ENCODE assay signal across 21 cellular contexts in the genomic region with DNA sequence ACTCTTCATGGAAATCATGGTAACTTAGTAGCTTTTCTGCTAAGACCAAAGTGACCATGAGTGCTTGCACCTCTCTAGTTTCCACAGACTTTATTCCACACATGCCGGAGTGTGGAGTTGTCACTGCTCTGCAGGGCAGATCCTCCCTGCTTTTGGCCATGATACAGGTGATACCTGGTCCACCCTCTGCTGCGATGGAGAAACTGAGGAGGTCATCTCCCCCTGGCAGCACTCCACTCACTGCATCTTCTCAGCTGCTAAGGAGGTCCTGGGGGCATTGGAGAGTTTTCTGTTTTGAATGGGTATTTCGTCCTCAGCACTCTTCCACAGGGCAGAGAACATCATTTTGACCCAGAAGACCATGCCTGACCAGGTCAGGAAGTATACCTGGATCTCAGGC. TPM values are rescaled to one million over a fixed set of nuclear protein-coding genes. Genes with fewer than 3 reads are reported as not detected.
"Had no signal": no experiment of that assay in that cellular context is flagged by ENCODE, and none has a peak within 500 bp of the region (broad histone marks: within the 10 kb centered on the region; RNA-seq: fewer than 3 reads in every experiment).

No MANE protein-coding gene starts in this region.

- H3K4me1 ChIP-seq: pancreas, right lobe of liver had no signal

- H3K27me3 Mint-ChIP-seq: dendritic cell treated with granulocyte-macrophage colony-stimulating factor and Interleukin-4, amounts not matched to agents 40 ng/mL and 50 ng/mL, for 4 days; effector memory CD8-positive, alpha-beta T cell; naive thymus-derived CD8-positive, alpha-beta T cell; stimulated activated naive CD8-positive, alpha-beta T cell treated with anti-CD3 and anti-CD28 coated beads, Interleukin-15, Interleukin-2, amounts not matched to agents 100 ng/mL and 50 ng/mL, for 24 hours had no signal

- H3K4me3 ChIP-seq: hepatocyte, mucosa of descending colon, pancreas, prostate gland, right lobe of liver, tibial artery, upper lobe of left lung, uterus had no signal

- H3K27ac ChIP-seq: hepatocyte, pancreas, prostate gland, right lobe of liver, tibial artery, upper lobe of left lung, uterus had no signal

- H3K27me3 ChIP-seq: hepatocyte, pancreas, right lobe of liver, tibial artery, upper lobe of left lung, uterus had no signal

- H3K9me3 ChIP-seq: mucosa of descending colon, pancreas, prostate gland, right lobe of liver, tibial artery, upper lobe of left lung, uterus had no signal

- H3K36me3 ChIP-seq: uterus had no signal

- H3K4me3 Mint-ChIP-seq: dendritic cell treated with granulocyte-macrophage colony-stimulating factor and Interleukin-4, amounts not matched to agents 40 ng/mL and 50 ng/mL, for 4 days; effector memory CD8-positive, alpha-beta T cell; naive thymus-derived CD8-positive, alpha-beta T cell; neural crest cell; stimulated activated effector memory CD8-positive, alpha-beta T cell treated with anti-CD3 and anti-CD28 coated beads, Interleukin-12 subunit alpha, Interleukin-12 subunit beta, amount 100 ng/mL, for 72 hours; stimulated activated naive CD8-positive, alpha-beta T cell treated with anti-CD3 and anti-CD28 coated beads, Interleukin-15, Interleukin-2, amounts not matched to agents 100 ng/mL and 50 ng/mL, for 24 hours had no signal

- H3K27ac Mint-ChIP-seq: dendritic cell treated with granulocyte-macrophage colony-stimulating factor and Interleukin-4, amounts not matched to agents 40 ng/mL and 50 ng/mL, for 4 days; stimulated activated effector memory CD8-positive, alpha-beta T cell treated with anti-CD3 and anti-CD28 coated beads, Interleukin-12 subunit alpha, Interleukin-12 subunit beta, amount 100 ng/mL, for 72 hours; stimulated activated naive CD8-positive, alpha-beta T cell treated with anti-CD3 and anti-CD28 coated beads, Interleukin-15, Interleukin-2, amounts not matched to agents 100 ng/mL and 50 ng/mL, for 24 hours had no signal

- DNase-seq: effector memory CD8-positive, alpha-beta T cell; erythroblast; foreskin melanocyte; mammary epithelial cell; mucosa of descending colon; naive thymus-derived CD8-positive, alpha-beta T cell; nucleus accumbens; retina; stimulated activated CD4-positive, alpha-beta T cell treated with anti-CD3 and anti-CD28 coated beads, Interleukin-4, amount 100 ng/mL, for 1 hour; stimulated activated CD8-positive, alpha-beta memory T cell treated with anti-CD3 and anti-CD28 coated beads, Interleukin-4, amount 100 ng/mL, for 48 hours; tibial artery; upper lobe of left lung; uterus had no signal

- H3K9me3 Mint-ChIP-seq: dendritic cell treated with granulocyte-macrophage colony-stimulating factor and Interleukin-4, amounts not matched to agents 40 ng/mL and 50 ng/mL, for 4 days; effector memory CD8-positive, alpha-beta T cell; naive thymus-derived CD8-positive, alpha-beta T cell; neural crest cell; stimulated activated effector memory CD8-positive, alpha-beta T cell treated with anti-CD3 and anti-CD28 coated beads, Interleukin-12 subunit alpha, Interleukin-12 subunit beta, amount 100 ng/mL, for 72 hours; stimulated activated naive CD8-positive, alpha-beta T cell treated with anti-CD3 and anti-CD28 coated beads, Interleukin-15, Interleukin-2, amounts not matched to agents 100 ng/mL and 50 ng/mL, for 24 hours had no signal

- H3K4me1 Mint-ChIP-seq: neural crest cell had no signal

- ATAC-seq: effector memory CD8-positive, alpha-beta T cell; mucosa of descending colon; naive thymus-derived CD8-positive, alpha-beta T cell; pancreas; stimulated activated effector memory CD8-positive, alpha-beta T cell treated with anti-CD3 and anti-CD28 coated beads, Interleukin-12 subunit alpha, Interleukin-12 subunit beta, amount 100 ng/mL, for 72 hours had no signal

RNA-seq across cellular contexts. Expression of a gene that starts 35.3 kb away (rescaled TPM):
- total RNA-seq: naive thymus-derived CD8-positive, alpha-beta T cell had no signal
- polyA plus RNA-seq: naive thymus-derived CD8-positive, alpha-beta T cell had no signal
